22 cellular contexts compared by ENCODE assay signal in genomic region chr14:32761381-32761968, GRCh38.
A peak's percentile ranks its signal among the peaks of the same experiment; 100 is the strongest.
DNase-seq lines count a peak whose midpoint lies in the region; ATAC-seq and TF ChIP-seq lines count a peak whose summit lies in the region.
"Had no signal": no experiment of that assay in that cellular context is flagged by ENCODE, and none has a peak within 500 bp of the region (broad histone marks: within the 10 kb centered on the region; RNA-seq: fewer than 3 reads in every experiment).

No MANE protein-coding gene starts in this region.

- 50% methylated on average over 5 of the region's 5 CpGs for WGBS in mesenchymal stem cell

- no peak overlapping the region for H2BK120ac ChIP-seq in mesenchymal stem cell (ENCODE audit: low read depth, low read length)

- H3K4ac ChIP-seq in mesenchymal stem cell (ENCODE audit: low read depth in 1 of 2, low read length in 2 of 2) = no peak overlapping the region

- no peaks in the 10 kb centered on the region for H3K27me3 ChIP-seq in mesenchymal stem cell (ENCODE audit: control insufficient read depth in 1 of 2, insufficient read depth in 1 of 2, low read length in 2 of 2)
- H3K27me3 ChIP-seq: breast epithelium, neutrophil, Peyer's patch, thyroid gland had no signal

- no peak overlapping the region for H3K27ac ChIP-seq in mesenchymal stem cell (ENCODE audit: low read length, poor library complexity, severe bottlenecking)
- H3K27ac ChIP-seq: breast epithelium, neutrophil, Peyer's patch, thyroid gland had no signal

- H3K9ac ChIP-seq in mesenchymal stem cell (ENCODE audit: low read length) = no peak overlapping the region

- ATAC-seq in GM19351 (IDR thresholded peaks at IDR 0.05; ENCODE audit: unreplicated experiment) (no peak), GM21526 (IDR thresholded peaks at IDR 0.05; ENCODE audit: low FRiP score, unreplicated experiment) (no peak)
- ATAC-seq: activated CD8-positive, alpha-beta memory T cell treated with anti-CD3 and anti-CD28 coated beads, Interleukin-2, amount 10 ng/mL, durations not matched to agents 7 days and 5 days; HCT116; sciatic nerve had no signal

- H2AFZ ChIP-seq in mesenchymal stem cell (ENCODE audit: low read depth, low read length) = no peak overlapping the region

- no peaks in the 10 kb centered on the region for H3K36me3 ChIP-seq in mesenchymal stem cell (ENCODE audit: control insufficient read depth in 1 of 2, insufficient read depth in 2 of 2, low read depth in 1 of 2, low read length in 2 of 2)
- H3K36me3 ChIP-seq: breast epithelium, neutrophil, Peyer's patch, thyroid gland had no signal

- no peak overlapping the region for H3K23ac ChIP-seq in mesenchymal stem cell (ENCODE audit: low read length in 2 of 2)

- no peak overlapping the region for H2BK5ac ChIP-seq in mesenchymal stem cell (ENCODE audit: low read depth, low read length, poor library complexity, severe bottlenecking)

- DNase-seq in AG08395 (ENCODE audit: low spot score) (peak; percentile 41), LHCN-M2 (ENCODE audit: low read depth) (peak; percentile 54), choroid plexus epithelial cell (ENCODE audit: low read depth) (peak; percentile 58), mesenchymal stem cell (peak; percentile 49), Kasumi-1 (lab: John Stamatoyannopoulos, UW) (no peak), NCI-H1930 (lab: John Stamatoyannopoulos, UW) (no peak)
- DNase-seq: activated CD8-positive, alpha-beta memory T cell treated with anti-CD3 and anti-CD28 coated beads, Interleukin-2, amount 10 ng/mL, durations not matched to agents 7 days and 5 days; activated gamma-delta T cell; COR-L47; effector CD4-positive, alpha-beta T cell; GF-D8; NCI-H1048; NCI-H2107; NCI-H69; Peyer's patch; thyroid gland had no signal

- no peak overlapping the region for H2AK5ac ChIP-seq in mesenchymal stem cell (ENCODE audit: low read length, severe bottlenecking)

- no peak overlapping the region for H3K14ac ChIP-seq in mesenchymal stem cell (ENCODE audit: low read length in 2 of 2)

- no peaks in the 10 kb centered on the region for H3K79me1 ChIP-seq in mesenchymal stem cell (replicated peaks; ENCODE audit: low read length, poor library complexity, severe bottlenecking)

- TF ChIP-seq CTCF in choroid plexus epithelial cell (conservative IDR thresholded peaks at IDR 0.05; ENCODE audit: low read depth, low read length) = no peak

- H4K8ac ChIP-seq in mesenchymal stem cell (ENCODE audit: low read length) = no peak overlapping the region

- H3K9me3 ChIP-seq in mesenchymal stem cell (ENCODE audit: control insufficient read depth, low read length) = no peaks in the 10 kb centered on the region
- H3K9me3 ChIP-seq: breast epithelium, neutrophil, Peyer's patch, thyroid gland had no signal

- H2BK12ac ChIP-seq in mesenchymal stem cell (ENCODE audit: low read length in 2 of 2) = no peak overlapping the region

- peak overlapping the region; percentile 10 for H3K4me2 ChIP-seq in mesenchymal stem cell (ENCODE audit: low read length, poor library complexity, severe bottlenecking)

- H3K18ac ChIP-seq in mesenchymal stem cell (ENCODE audit: low read depth in 1 of 2, low read length in 2 of 2) = no peak overlapping the region

- no peak overlapping the region for H2BK15ac ChIP-seq in mesenchymal stem cell (ENCODE audit: low read depth, poor library complexity, severe bottlenecking)

- no peaks in the 10 kb centered on the region for H3K4me1 ChIP-seq in mesenchymal stem cell (ENCODE audit: control insufficient read depth, insufficient read depth, low read depth, low read length)
- H3K4me1 ChIP-seq: breast epithelium, Peyer's patch, thyroid gland had no signal

- H3K4me3 ChIP-seq in choroid plexus epithelial cell (ENCODE audit: low read depth, low read length) (no peak overlapping the region), mesenchymal stem cell (ENCODE audit: insufficient read depth in 1 of 2, low read depth in 1 of 2, low read length in 2 of 2) (no peak overlapping the region)
- H3K4me3 ChIP-seq: breast epithelium, Peyer's patch, thyroid gland had no signal

- H4K91ac ChIP-seq in mesenchymal stem cell (ENCODE audit: low read length) = no peak overlapping the region

Comparison
In these comparisons a context has a peak if more than half of its experiments do, and no peak if none do; other contexts are left out.
1. DNase-seq: peak in AG08395 (single experiment), LHCN-M2 (single experiment), choroid plexus epithelial cell (single experiment) and mesenchymal stem cell (single experiment); none in Kasumi-1 (0 of 2) and NCI-H1930 (0 of 2).